14 cellular contexts compared by ENCODE assay signal in the genomic region with DNA sequence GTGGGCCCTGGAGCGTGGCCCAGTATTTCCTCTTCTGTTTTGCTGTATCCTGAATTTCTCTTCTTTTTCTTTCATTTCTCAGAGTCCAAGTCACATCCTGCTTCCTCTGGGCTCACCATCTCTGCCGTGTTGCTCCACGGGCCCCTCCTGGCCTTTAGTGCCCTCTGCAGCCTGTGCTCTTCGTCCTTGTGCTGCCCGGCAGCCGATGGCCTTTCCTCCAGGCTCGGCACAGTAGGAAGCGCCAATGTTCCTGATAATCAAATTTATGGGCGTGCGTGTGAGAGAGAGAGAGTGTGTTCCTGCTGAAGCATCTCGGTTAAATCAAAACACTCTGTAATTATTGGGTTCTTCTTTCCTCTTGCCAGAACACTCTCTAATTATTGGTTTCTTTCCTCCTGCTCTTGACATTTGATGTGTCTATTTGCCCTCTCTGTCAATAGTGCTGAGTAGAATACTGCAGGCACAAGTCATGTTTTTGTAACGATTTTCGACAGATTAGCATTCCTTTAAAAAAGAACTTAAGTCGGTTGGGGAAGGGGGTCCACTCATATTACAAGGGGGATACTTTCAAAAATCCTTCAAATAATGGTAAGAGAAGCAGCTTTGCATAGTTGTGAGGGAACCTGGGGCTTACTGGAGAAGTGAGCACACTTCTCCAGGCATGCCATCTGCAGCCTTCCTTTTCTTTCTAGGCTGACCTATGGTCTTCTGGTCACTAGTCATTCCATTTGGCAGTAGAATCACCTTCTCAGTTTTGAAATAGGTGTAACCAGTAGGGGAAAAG.
DNase-seq lines count a peak whose midpoint lies in the region; ATAC-seq and TF ChIP-seq lines count a peak whose summit lies in the region.
"Had no signal": no experiment of that assay in that cellular context is flagged by ENCODE, and none has a peak within 500 bp of the region (broad histone marks: within the 10 kb centered on the region; RNA-seq: fewer than 3 reads in every experiment).

No MANE protein-coding gene starts in this region.

- peak overlapping the region; percentile 8 to 60 (median 39) for H3K27ac ChIP-seq in transverse colon
- no peak overlapping the region for H3K27ac ChIP-seq in gastroesophageal sphincter
- H3K27ac ChIP-seq: coronary artery, SK-N-MC, thoracic aorta had no signal

- ATAC-seq in gastroesophageal sphincter (no peak), HG02642 (IDR thresholded peaks at IDR 0.05; ENCODE audit: poor library complexity, unreplicated experiment) (no peak)
- ATAC-seq: left ventricle myocardium superior had no signal

- DNase-seq in activated CD4-positive, alpha-beta T cell treated with anti-CD3 and anti-CD28 coated beads, Interleukin-2, amount 10 ng/mL, durations not matched to agents 7 days and 5 days: no peak
- DNase-seq in activated CD4-positive, alpha-beta T cell treated with anti-CD3 and anti-CD28 coated beads for 1 hour: no peak
- DNase-seq in NCI-H748 treated with DMSO at 0.1 percent for 48 hours (lab: John Stamatoyannopoulos, UW) (peak; percentile 67), islet precursor cell (peak; percentile 52), transverse colon (no peak), GM10266 (ENCODE audit: extremely low spot score) (no peak)
- DNase-seq: activated B cell treated with CpG ODN at 0.5 μM for 24 hours, left ventricle myocardium superior, NCI-H1048 had no signal

- intact Hi-C loops in transverse colon (cut with DNase I; ENCODE audit: low total_unique reads): no loop called here

- H3K4me1 Mint-ChIP-seq in activated CD4-positive, alpha-beta T cell treated with anti-CD3 and anti-CD28 coated beads, Interleukin-2, amount 10 ng/mL, durations not matched to agents 7 days and 5 days: peaks cover 94% of the 10 kb centered on the region

- CTCF ChIA-PET in activated CD4-positive, alpha-beta T cell treated with anti-CD3 and anti-CD28 coated beads, Interleukin-2, amount 10 ng/mL, durations not matched to agents 7 days and 5 days (lab: Charles Lee): no interaction called here

- H3K36me3 Mint-ChIP-seq in activated CD4-positive, alpha-beta T cell treated with anti-CD3 and anti-CD28 coated beads, Interleukin-2, amount 10 ng/mL, durations not matched to agents 7 days and 5 days (ENCODE audit: low read depth): peaks cover 49% of the 10 kb centered on the region

- no peaks in the 10 kb centered on the region for H3K27me3 Mint-ChIP-seq in activated CD4-positive, alpha-beta T cell treated with anti-CD3 and anti-CD28 coated beads, Interleukin-2, amount 10 ng/mL, durations not matched to agents 7 days and 5 days
- H3K27me3 Mint-ChIP-seq: activated B cell treated with CpG ODN at 0.5 μM for 24 hours had no signal

- H3K4me3 Mint-ChIP-seq in activated CD4-positive, alpha-beta T cell treated with anti-CD3 and anti-CD28 coated beads, Interleukin-2, amount 10 ng/mL, durations not matched to agents 7 days and 5 days: no peak overlapping the region
- H3K4me3 Mint-ChIP-seq: activated B cell treated with CpG ODN at 0.5 μM for 24 hours had no signal

- TF ChIP-seq EP300 in transverse colon (IDR thresholded peaks at IDR 0.05; ENCODE audit: low read depth) (no peak), gastroesophageal sphincter (IDR thresholded peaks at IDR 0.05) (no peak)

- TF ChIP-seq CTCF in transverse colon (IDR thresholded peaks at IDR 0.05) (no peak), gastroesophageal sphincter (IDR thresholded peaks at IDR 0.05) (no peak), GM10266 (IDR thresholded peaks at IDR 0.05; ENCODE audit: control insufficient read depth, insufficient read depth, low read depth, missing control alignments) (no peak)

- H3K9me3 Mint-ChIP-seq in activated CD4-positive, alpha-beta T cell treated with anti-CD3 and anti-CD28 coated beads, Interleukin-2, amount 10 ng/mL, durations not matched to agents 7 days and 5 days: no peaks in the 10 kb centered on the region
- H3K9me3 Mint-ChIP-seq: activated B cell treated with CpG ODN at 0.5 μM for 24 hours had no signal

- H3K4me3 ChIP-seq in transverse colon (no peak overlapping the region), gastroesophageal sphincter (no peak overlapping the region)
- H3K4me3 ChIP-seq: coronary artery, SK-N-MC, thoracic aorta had no signal

- H3K27me3 ChIP-seq in transverse colon: no peaks in the 10 kb centered on the region
- H3K27me3 ChIP-seq in gastroesophageal sphincter: no peaks in the 10 kb centered on the region

- WGBS in transverse colon (ENCODE audit: low coverage in 1 of 2), 2 donors: 73 to 81% methylated on average over 13 to 14 of the region's 14 CpGs
- WGBS in gastroesophageal sphincter (ENCODE audit: low coverage in 1 of 2), 2 donors: 83 to 90% methylated on average over 9 to 14 of the region's 14 CpGs

- H3K36me3 ChIP-seq in transverse colon (no peaks in the 10 kb centered on the region), gastroesophageal sphincter (no peaks in the 10 kb centered on the region)
- H3K36me3 ChIP-seq: thoracic aorta had no signal

- no peak for TF ChIP-seq POLR2A in transverse colon (IDR thresholded peaks at IDR 0.05)
- TF ChIP-seq POLR2A in gastroesophageal sphincter (IDR thresholded peaks at IDR 0.05): no peak

- in situ Hi-C loops in transverse colon (cut with MboI; ENCODE audit: low pct_ligation_motif_present in 1 of 4, low pct_unique_long_range_greater_than_20kb in 1 of 4, low sequenced_read_pairs in 3 of 4): no loop called here

- POLR2A ChIA-PET in activated CD4-positive, alpha-beta T cell treated with anti-CD3 and anti-CD28 coated beads, Interleukin-2, amount 10 ng/mL, durations not matched to agents 7 days and 5 days (lab: Charles Lee): no interaction called here

- H3K4me1 ChIP-seq in transverse colon (peaks cover 0 to 28% (median 15%) of the 10 kb centered on the region in 4 donors), gastroesophageal sphincter (peaks cover 0 to 8% (median 0%) of the 10 kb centered on the region in 3 donors)

- H3K9me3 ChIP-seq in transverse colon (no peaks in the 10 kb centered on the region), gastroesophageal sphincter (no peaks in the 10 kb centered on the region)
- H3K9me3 ChIP-seq: thoracic aorta had no signal

- H3K27ac Mint-ChIP-seq in activated CD4-positive, alpha-beta T cell treated with anti-CD3 and anti-CD28 coated beads, Interleukin-2, amount 10 ng/mL, durations not matched to agents 7 days and 5 days: peak overlapping the region; percentile 39
- H3K27ac Mint-ChIP-seq: activated B cell treated with CpG ODN at 0.5 μM for 24 hours had no signal

Comparison
In these comparisons a context has a peak if more than half of its experiments do, and no peak if none do; other contexts are left out.
1. DNase-seq: peak in NCI-H748 treated with DMSO at 0.1 percent for 48 hours (single experiment) and islet precursor cell (single experiment); none in activated CD4-positive, alpha-beta T cell treated with anti-CD3 and anti-CD28 coated beads, Interleukin-2, amount 10 ng/mL, durations not matched to agents 7 days and 5 days (single experiment), activated CD4-positive, alpha-beta T cell treated with anti-CD3 and anti-CD28 coated beads for 1 hour (single experiment), transverse colon (single experiment) and GM10266 (single experiment).
2. H3K27ac ChIP-seq: peak in transverse colon (4 of 4); none in gastroesophageal sphincter (0 of 4).